19 cellular contexts compared by ENCODE assay signal in genomic region chr22:33461698-33462434, GRCh38.
"Had no signal": no experiment of that assay in that cellular context is flagged by ENCODE, and none has a peak within 500 bp of the region (broad histone marks: within the 10 kb centered on the region; RNA-seq: fewer than 3 reads in every experiment).

No MANE protein-coding gene starts in this region.

- H3K36me3 ChIP-seq: sigmoid colon had no signal

- H3K4me1 ChIP-seq: parathyroid adenoma had no signal

- H3K4me3 Mint-ChIP-seq: endodermal cell; natural killer cell treated with Interleukin-12 subunit alpha and Interleukin-12 subunit beta and Interleukin-15 and Interleukin-18, amount 100 ng/mL, for 72 hours had no signal

- H3K27ac ChIP-seq: coronary artery, parathyroid adenoma, psoas muscle, sigmoid colon had no signal

- ATAC-seq: left lobe of liver; natural killer cell treated with Interleukin-12 subunit alpha and Interleukin-12 subunit beta and Interleukin-15 and Interleukin-18, amount 100 ng/mL, for 72 hours had no signal

- H3K9ac ChIP-seq: parathyroid adenoma had no signal

- H3K4me3 ChIP-seq: coronary artery, hepatocyte, psoas muscle, sigmoid colon, smooth muscle cell had no signal

- H2AFZ ChIP-seq: hepatocyte, parathyroid adenoma had no signal

- H3K27me3 Mint-ChIP-seq: natural killer cell treated with Interleukin-12 subunit alpha and Interleukin-12 subunit beta and Interleukin-15 and Interleukin-18, amount 100 ng/mL, for 72 hours had no signal

- H3K9me3 Mint-ChIP-seq: natural killer cell treated with Interleukin-12 subunit alpha and Interleukin-12 subunit beta and Interleukin-15 and Interleukin-18, amount 100 ng/mL, for 72 hours had no signal

- DNase-seq: effector CD4-positive, alpha-beta T cell; endodermal cell; erythroblast; foreskin melanocyte; head of caudate nucleus; occipital lobe; psoas muscle; retina; sigmoid colon; stimulated activated CD4-positive, alpha-beta T cell treated with anti-CD3 and anti-CD28 coated beads, Interleukin-2, amount 100 ng/mL, for 48 hours; stimulated activated naive CD4-positive, alpha-beta T cell treated with Interleukin-2 at 50 U/mL for 16 hours; trophoblast cell had no signal

- H3K27me3 ChIP-seq: hepatocyte, sigmoid colon had no signal

- FAIRE-seq: endothelial cell of umbilical vein had no signal

- H3K27ac Mint-ChIP-seq: endodermal cell; natural killer cell treated with Interleukin-12 subunit alpha and Interleukin-12 subunit beta and Interleukin-15 and Interleukin-18, amount 100 ng/mL, for 72 hours had no signal

- H3K4me2 ChIP-seq: hepatocyte, smooth muscle cell had no signal

- H3K79me2 ChIP-seq: hepatocyte, parathyroid adenoma had no signal
